Comparison of ENCODE assay signal across 8 cellular contexts in the genomic region with DNA sequence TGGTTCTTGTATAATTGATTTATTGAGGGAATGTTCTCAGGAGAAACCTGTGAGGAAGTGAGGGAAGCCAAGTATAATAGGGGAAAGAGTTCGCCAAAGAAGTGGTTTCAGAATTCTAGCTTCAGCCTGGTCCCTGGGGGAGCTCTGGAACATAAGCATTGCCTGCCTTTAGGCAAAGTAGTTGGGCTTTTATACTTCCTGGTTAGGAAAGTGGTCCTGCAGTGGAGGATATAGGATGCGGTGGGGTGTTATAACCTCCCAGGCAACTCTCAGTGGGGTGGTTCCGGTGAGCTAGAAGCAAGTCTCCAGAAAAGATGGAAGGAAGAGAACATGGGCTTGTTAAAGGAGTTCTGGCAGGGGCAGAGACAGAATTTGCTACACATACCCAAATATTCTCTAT. TPM values are rescaled to one million over a fixed set of nuclear protein-coding genes. Genes with fewer than 3 reads are reported as not detected.
"Had no signal": no experiment of that assay in that cellular context is flagged by ENCODE, and none has a peak within 500 bp of the region (broad histone marks: within the 10 kb centered on the region; RNA-seq: fewer than 3 reads in every experiment).

No MANE protein-coding gene starts in this region.

- DNase-seq: GOT3, H7, KBM-7 had no signal

- H3K4me1 ChIP-seq: HAP-1 had no signal

- H3K4me3 ChIP-seq: HAP-1 had no signal

- ATAC-seq: HCT116, HepG2 had no signal

- H3K27ac ChIP-seq: HL-60 had no signal

- H3K36me3 ChIP-seq: HAP-1 had no signal

- H3K9me3 ChIP-seq: HAP-1 had no signal

RNA-seq across cellular contexts. Expression of a gene that starts 22.7 kb away (rescaled TPM):
- total RNA-seq: HepG2 had no signal
- polyA plus RNA-seq: HepG2, IgD-negative memory B cell had no signal
